In the genomic region with DNA sequence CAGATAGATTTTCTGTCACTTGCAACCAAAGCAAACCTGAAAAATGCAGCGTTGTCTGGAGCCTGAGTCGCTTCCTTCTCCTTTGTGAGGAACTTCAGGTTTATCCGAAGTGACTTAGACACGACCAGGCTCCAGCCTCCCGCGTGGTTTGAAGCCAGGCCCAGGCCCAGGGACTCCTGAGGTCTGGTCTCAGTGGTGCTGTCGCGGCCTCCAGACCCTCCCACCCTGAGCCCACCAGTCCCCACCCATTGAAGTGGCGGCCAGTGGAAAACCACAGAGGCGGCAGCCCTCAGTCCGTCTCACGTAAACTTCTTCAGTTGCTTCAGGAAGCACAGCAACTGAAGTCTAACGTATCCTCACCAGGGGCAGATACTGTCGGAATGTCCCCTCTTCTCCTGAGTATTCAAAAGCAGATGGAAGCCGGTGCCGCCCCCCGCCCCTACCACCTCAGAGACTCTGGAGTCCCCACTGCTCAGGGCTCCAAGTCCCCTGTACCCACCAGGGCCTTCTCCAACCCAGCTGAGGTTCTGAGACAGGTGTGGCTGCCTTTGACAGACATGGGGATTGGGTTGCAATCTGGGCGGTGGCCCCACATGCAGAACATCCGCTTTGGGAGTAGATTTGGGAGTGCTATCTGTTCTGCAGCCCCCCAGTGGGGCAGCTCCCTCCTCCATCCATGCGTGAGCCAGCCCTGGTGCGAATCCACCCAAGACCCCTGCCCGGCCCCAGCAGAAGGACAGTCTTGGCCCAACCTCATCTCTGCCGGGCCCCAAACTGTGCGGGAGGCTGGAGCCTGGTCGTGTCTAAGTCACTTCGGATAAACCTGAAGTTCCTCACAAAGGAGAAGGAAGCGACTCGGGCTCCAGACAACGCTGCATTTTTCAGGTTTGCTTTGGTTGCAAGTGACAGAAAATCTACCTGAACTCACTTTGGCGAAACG, we compare ENCODE assay signal across 19 cellular contexts. TPM values are rescaled to one million over a fixed set of nuclear protein-coding genes. Genes with fewer than 3 reads are reported as not detected.
DNase-seq lines count a peak whose midpoint lies in the region; ATAC-seq, FAIRE-seq and TF ChIP-seq lines count a peak whose summit lies in the region.
"Had no signal": no experiment of that assay in that cellular context is flagged by ENCODE, and none has a peak within 500 bp of the region (broad histone marks: within the 10 kb centered on the region; RNA-seq: fewer than 3 reads in every experiment).

No MANE protein-coding gene starts in this region.

- POLR2A ChIA-PET in SK-N-SH (lab: Yijun Ruan, JAX) (no interaction called here), H1 (lab: Charles Lee; ENCODE audit: partially characterized antibody) (interaction anchor here (0.9 kb wide), 2 partner anchors 32 to 119 kb away, joined by 3 read pairs; no protein-coding TSS in a partner anchor)

- H4K91ac ChIP-seq in H1 (replicated peaks; ENCODE audit: insufficient read length, low read length) = no peak overlapping the region

- H3K79me1 ChIP-seq in H1 (ENCODE audit: low read depth, low read length) = no peaks in the 10 kb centered on the region

- H3K36me3 ChIP-seq in SK-N-SH (replicated peaks in 1 of 2; ENCODE audit: control insufficient read depth in 1 of 2, insufficient read depth in 2 of 2, low read length in 1 of 2) (no peaks in the 10 kb centered on the region), Loucy (ENCODE audit: insufficient read depth, low read length) (no peaks in the 10 kb centered on the region), H1 (ENCODE audit: control insufficient read depth in 2 of 4, insufficient read depth in 4 of 4, low read length in 3 of 4) (no peaks in the 10 kb centered on the region), Karpas-422 (ENCODE audit: insufficient read depth, low read length) (no peaks in the 10 kb centered on the region)
- H3K36me3 ChIP-seq: HAP-1, MG63 had no signal

- TF ChIP-seq EP300 in SK-N-SH (IDR thresholded peaks at IDR 0.05; ENCODE audit: borderline replicate concordance in 1 of 2, low read depth in 1 of 2, low read length in 1 of 2) (no peak), H1 (IDR thresholded peaks at IDR 0.05; ENCODE audit: borderline replicate concordance in 1 of 2, low read depth in 2 of 2, low read length in 2 of 2) (no peak)

- no peak overlapping the region for H2BK20ac ChIP-seq in H1 (ENCODE audit: low read length)

- TF ChIP-seq RAD21 in SK-N-SH (IDR thresholded peaks at IDR 0.05; ENCODE audit: low read length) = no peak
- no peak for TF ChIP-seq RAD21 in H1 (IDR thresholded peaks at IDR 0.05 in 1 of 2, conservative IDR thresholded peaks at IDR 0.05 in 1 of 2; ENCODE audit: low read depth in 2 of 2, low read length in 2 of 2)

- H3K9me3 Mint-ChIP-seq in osteocyte (ENCODE audit: unreplicated experiment) = no peaks in the 10 kb centered on the region
- H3K9me3 Mint-ChIP-seq: CD8-positive, alpha-beta memory T cell had no signal

- no peak overlapping the region for H2BK15ac ChIP-seq in H1 (ENCODE audit: low read length)

- no peak overlapping the region; a peak in 1 of 4 replicates for H3K4me3 ChIP-seq in SK-N-SH (ENCODE audit: low read depth in 2 of 2, low read length in 1 of 2)
- H3K4me3 ChIP-seq in Loucy (ENCODE audit: low read length, poor library complexity, severe bottlenecking) = peak overlapping the region; percentile 6
- no peak overlapping the region for H3K4me3 ChIP-seq in H1 (ENCODE audit: extremely low read depth in 1 of 4, insufficient read depth in 2 of 4, low read depth in 3 of 4, low read length in 4 of 4)
- H3K4me3 ChIP-seq in Karpas-422 (ENCODE audit: low read length) = no peak overlapping the region
- H3K4me3 ChIP-seq: HAP-1, MG63 had no signal

- no peak overlapping the region for H3K56ac ChIP-seq in H1 (replicated peaks; ENCODE audit: insufficient read length, low read depth, low read length)

- CTCF ChIA-PET in SK-N-SH (lab: Yijun Ruan, JAX) (no interaction called here), H1 (lab: Charles Lee; ENCODE audit: partially characterized antibody) (interaction anchor here (1.1 to 3.5 kb wide), 4 partner anchors 13 to 105 kb away, joined by 3 to 17 read pairs (median 3); no protein-coding TSS in a partner anchor)

- no peak overlapping the region; the same call in 1 of the 2 replicates for H2BK5ac ChIP-seq in H1 (ENCODE audit: low read depth, low read length)

- no peak overlapping the region for H4K8ac ChIP-seq in H1 (ENCODE audit: extremely low read depth, insufficient read depth, low read length)

- H3K4ac ChIP-seq in H1 (replicated peaks; ENCODE audit: insufficient read length, low read depth, low read length) = no peak overlapping the region

- H3K9ac ChIP-seq in SK-N-SH (no peak overlapping the region), Loucy (ENCODE audit: low read depth, low read length, poor library complexity, severe bottlenecking) (peak overlapping the region; percentile 54), H1 (replicated peaks in 1 of 4; ENCODE audit: extremely low read depth in 1 of 4, low read depth in 3 of 4, low read length in 3 of 4) (no peak overlapping the region; a peak in 1 of 7 replicates), Karpas-422 (ENCODE audit: low read length) (no peak overlapping the region)
- H3K9ac ChIP-seq: KMS-11 had no signal

- no peak overlapping the region for H2BK120ac ChIP-seq in H1 (replicated peaks; ENCODE audit: low read depth, low read length)

- H3K27me3 ChIP-seq in SK-N-SH (ENCODE audit: insufficient read depth) (peaks cover 72% of the 10 kb centered on the region), Loucy (ENCODE audit: insufficient read depth, low read length, poor library complexity, severe bottlenecking) (no peaks in the 10 kb centered on the region), H1 (replicated peaks in 1 of 4; ENCODE audit: control insufficient read depth in 3 of 4, extremely low read depth in 1 of 4, insufficient read depth in 3 of 4, low read length in 3 of 4) (peaks cover 0 to 29% (median 18%) of the 10 kb centered on the region in 4 experiments; a peak in 4 of 7 replicates), Karpas-422 (ENCODE audit: low read length) (no peaks in the 10 kb centered on the region)

- H3K36me3 Mint-ChIP-seq in osteocyte (ENCODE audit: unreplicated experiment) = no peaks in the 10 kb centered on the region
- H3K36me3 Mint-ChIP-seq: CD8-positive, alpha-beta memory T cell had no signal

- H3K27ac ChIP-seq in SK-N-SH (ENCODE audit: low read depth in 2 of 2, low read length in 1 of 2) = no peak overlapping the region
- no peak overlapping the region for H3K27ac ChIP-seq in H1 (ENCODE audit: low read depth, low read length)
- no peak overlapping the region for H3K27ac ChIP-seq in Karpas-422 (ENCODE audit: low read length)
- H3K27ac ChIP-seq: 22Rv1, KMS-11 had no signal

- no peak overlapping the region for H3K27ac Mint-ChIP-seq in osteocyte (ENCODE audit: unreplicated experiment)

- no peak for TF ChIP-seq POLR2A in H1 (IDR thresholded peaks at IDR 0.05; ENCODE audit: control extremely low read depth in 1 of 2, low read depth in 2 of 2, low read length in 2 of 2)

- 40% methylated on average over 14 of the region's 31 CpGs for WGBS in SK-N-SH (ENCODE audit: low lambda C conversion rate)
- WGBS in H1 (ENCODE audit: extremely low coverage in 1 of 2, insufficient coverage in 1 of 2, insufficient read length in 1 of 2, insufficient replicate concordance in 2 of 2, low coverage in 1 of 2, low lambda C conversion rate in 2 of 2, missing lambda C conversion rate in 1 of 2), 2 experiments = 86% methylated on average over 29 of the region's 31 CpGs; no CpG with 5 or more reads in 1 of the 2 experiments

- H2AFZ ChIP-seq in SK-N-SH (ENCODE audit: low read depth) = no peak overlapping the region
- H2AFZ ChIP-seq in Loucy (ENCODE audit: low read length) = no peak overlapping the region
- no peak overlapping the region for H2AFZ ChIP-seq in H1 (ENCODE audit: low read length)
- no peak overlapping the region for H2AFZ ChIP-seq in Karpas-422 (ENCODE audit: low read length)

- peak overlapping the region; percentile 40 for H3K4me3 Mint-ChIP-seq in osteocyte (ENCODE audit: unreplicated experiment)
- H3K4me3 Mint-ChIP-seq: CD8-positive, alpha-beta memory T cell had no signal

- 0 out of 2 replicates have a peak overlapping the region, but pooled peaks have one; percentile 9 for H2BK12ac ChIP-seq in H1 (ENCODE audit: low read depth, low read length)

- H3K9me2 ChIP-seq in SK-N-SH (no peaks in the 10 kb centered on the region), Loucy (replicated peaks; ENCODE audit: low read depth, low read length) (no peaks in the 10 kb centered on the region), Karpas-422 (replicated peaks; ENCODE audit: insufficient read depth, low read length) (no peaks in the 10 kb centered on the region)

- no peak overlapping the region for H4K5ac ChIP-seq in H1 (ENCODE audit: insufficient read length, low read depth, low read length)

- H4K20me1 ChIP-seq in SK-N-SH (ENCODE audit: insufficient read depth) (no peaks in the 10 kb centered on the region), Loucy (ENCODE audit: insufficient read depth, low read length, poor library complexity, severe bottlenecking) (no peaks in the 10 kb centered on the region), H1 (replicated peaks in 1 of 2; ENCODE audit: control insufficient read depth in 1 of 2, insufficient read depth in 2 of 2, low read length in 2 of 2) (no peaks in the 10 kb centered on the region), Karpas-422 (ENCODE audit: insufficient read depth, low read depth, low read length) (no peaks in the 10 kb centered on the region)

- H3K79me2 ChIP-seq in SK-N-SH (ENCODE audit: insufficient read depth) (no peaks in the 10 kb centered on the region), Loucy (ENCODE audit: insufficient read depth, low read length) (peaks cover 36% of the 10 kb centered on the region; the same call in 1 of the 2 replicates), H1 (ENCODE audit: control insufficient read depth in 1 of 2, insufficient read depth in 2 of 2, low read length in 2 of 2) (no peaks in the 10 kb centered on the region), Karpas-422 (ENCODE audit: low read length) (no peaks in the 10 kb centered on the region)

- DNase-seq in SK-N-SH (no peak), H1 (ENCODE audit: low read depth in 1 of 2, low spot score in 2 of 2) (no peak), osteocyte (ENCODE audit: extremely low spot score, unreplicated experiment) (no peak), GF-D8 (lab: John Stamatoyannopoulos, UW) (no peak), Karpas-422 (no peak)
- no peak for DNase-seq in activated T-cell treated with anti-CD3 and anti-CD28 coated beads, Interleukin-2, amount 50 U/mL, for 48 hours
- DNase-seq: DMS79, NCI-H1092 treated with DMSO at 0.1 percent for 48 hours, NCI-H526 treated with DMSO at 0.1 percent for 48 hours had no signal

- TF ChIP-seq CTCF in SK-N-SH (IDR thresholded peaks at IDR 0.05) (no peak), Loucy (conservative IDR thresholded peaks at IDR 0.05; ENCODE audit: low read length) (no peak), H1 (IDR thresholded peaks at IDR 0.05; ENCODE audit: control extremely low read depth in 1 of 3, insufficient read depth in 1 of 3, low read depth in 1 of 3, low read length in 3 of 3) (no peak), osteocyte (IDR thresholded peaks at IDR 0.05) (no peak)

- FAIRE-seq in H1 (lab: Jason Lieb, UNC) = no peak
- FAIRE-seq: D721Med had no signal

- no peaks in the 10 kb centered on the region for H3K23me2 ChIP-seq in H1 (ENCODE audit: low read depth, low read length)

- H3K4me2 ChIP-seq in SK-N-SH (0 out of 2 replicates have a peak overlapping the region, but pooled peaks have one; percentile 57), Loucy (ENCODE audit: low read depth, low read length, poor library complexity, severe bottlenecking) (peak overlapping the region; percentile 40), H1 (ENCODE audit: insufficient read depth in 1 of 2, low read depth in 2 of 2, low read length in 2 of 2) (no peak overlapping the region), Karpas-422 (ENCODE audit: low read depth, low read length, poor library complexity, severe bottlenecking) (no peak overlapping the region)
- H3K4me2 ChIP-seq: KMS-11 had no signal

- no peaks in the 10 kb centered on the region for H3K9me3 ChIP-seq in SK-N-SH
- H3K9me3 ChIP-seq in Loucy (ENCODE audit: insufficient read depth, low read depth, low read length) = no peaks in the 10 kb centered on the region; the same call in 1 of the 2 replicates
- peaks cover 0 to 28% of the 10 kb centered on the region in 2 experiments; a peak in 2 of 4 replicates for H3K9me3 ChIP-seq in H1 (ENCODE audit: insufficient read depth in 2 of 2, low read depth in 1 of 2, low read length in 1 of 2)
- peaks cover 11% of the 10 kb centered on the region; the same call in 1 of the 2 replicates for H3K9me3 ChIP-seq in Karpas-422 (ENCODE audit: low read length)
- H3K9me3 ChIP-seq: HAP-1 had no signal

- H3K14ac ChIP-seq in H1 (ENCODE audit: insufficient read length) = no peak overlapping the region

- no peaks in the 10 kb centered on the region for H3K4me1 ChIP-seq in SK-N-SH (ENCODE audit: control insufficient read depth in 1 of 2, insufficient read depth in 2 of 2, low read depth in 1 of 2, low read length in 1 of 2)
- peaks cover 13% of the 10 kb centered on the region for H3K4me1 ChIP-seq in Loucy (ENCODE audit: insufficient read depth, low read length, poor library complexity, severe bottlenecking)
- H3K4me1 ChIP-seq in H1 (replicated peaks in 1 of 4; ENCODE audit: control insufficient read depth in 3 of 4, insufficient read depth in 4 of 4, low read length in 3 of 4) = peaks cover 0 to 13% (median 7%) of the 10 kb centered on the region in 4 experiments; a peak in 4 of 7 replicates
- no peaks in the 10 kb centered on the region for H3K4me1 ChIP-seq in Karpas-422 (ENCODE audit: low read length)
- H3K4me1 ChIP-seq: HAP-1 had no signal

- H3K4me1 Mint-ChIP-seq in osteocyte (ENCODE audit: unreplicated experiment) = peaks cover 10% of the 10 kb centered on the region
- H3K4me1 Mint-ChIP-seq: CD8-positive, alpha-beta memory T cell had no signal

- H3F3A ChIP-seq in SK-N-SH (replicated peaks; ENCODE audit: insufficient read depth) = no peaks in the 10 kb centered on the region
- H3F3A ChIP-seq in Loucy (ENCODE audit: low read depth) = no peaks in the 10 kb centered on the region

- no peak overlapping the region for H3K23ac ChIP-seq in H1 (ENCODE audit: insufficient read length)

- no peak overlapping the region for H2AK5ac ChIP-seq in H1 (ENCODE audit: low read depth, low read length)

- H3K27me3 Mint-ChIP-seq in osteocyte (ENCODE audit: unreplicated experiment) = no peaks in the 10 kb centered on the region

- ATAC-seq in SK-N-SH treated with all-trans-retinoic acid at 6 μM for 48 hours = no peak

- no peak overlapping the region; the same call in 1 of the 2 replicates for H3K18ac ChIP-seq in H1 (ENCODE audit: extremely low read depth, low read length)

RNA-seq across cellular contexts. Expression of gene GALNT9, which starts 26.6 kb away (rescaled TPM):
- polyA plus RNA-seq in SK-N-SH (2012; rRNA removed) = not detected in 2 replicates
- 0.01 TPM in 1 of 2 replicates, not detected in the other for polyA plus RNA-seq in SK-N-SH (2012; cell fraction: cytosol; rRNA removed)
- polyA plus RNA-seq in SK-N-SH (2012; cell fraction: nucleus; rRNA removed) = 0.22 TPM in 1 of 2 replicates, not detected in the other
- total RNA-seq in H1 (2021; fragmentation: NEBNext Ultra II Directional; extraction: Animal tissue kit (Norgen Biotek cat#: 25700)) = 2.0 and 3.3 TPM in 2 replicates
- 3.6 and 5.3 TPM in 2 replicates for polyA plus RNA-seq in H1 (2011; rRNA removed)
- polyA plus RNA-seq in H1 (2011; cell fraction: cytosol; rRNA removed) = 6.1 TPM
- polyA plus RNA-seq in H1 (2011; cell fraction: nucleus; rRNA removed) = 9.4 TPM
- 2.3 to 3.6 TPM (median 3.1 TPM) in 4 replicates for polyA plus RNA-seq in H1 (2012, experiment 1 of 2)
- 2.3 TPM for polyA plus RNA-seq in H1 (2012, experiment 2 of 2)
- polyA plus RNA-seq in H1 (2013, experiment 1 of 2) = 0.73 TPM
- polyA plus RNA-seq in H1 (2013, experiment 2 of 2) = 0.92 TPM
- 2.3 and 4.0 TPM in 2 replicates for polyA minus RNA-seq in H1 (2011; rRNA and poly(A)+ RNA removed)
- polyA minus RNA-seq in H1 (2011; cell fraction: cytosol; rRNA and poly(A)+ RNA removed) = 4.0 TPM
- 4.2 TPM for polyA minus RNA-seq in H1 (2011; cell fraction: nucleus; rRNA and poly(A)+ RNA removed)
- not detected in 2 replicates for total RNA-seq in osteocyte
- not detected in 2 replicates for total RNA-seq in Karpas-422 (2014; rRNA removed; shearing (Covaris generic); ENCODE audit: low replicate concordance)
- total RNA-seq: RPMI7951 had no signal
- polyA plus RNA-seq: BJ; CD8-positive, alpha-beta memory T cell had no signal

Comparison
In these comparisons a context has a peak if more than half of its experiments do, and no peak if none do; other contexts are left out.
1. H3K4me2 ChIP-seq: peak in SK-N-SH (single experiment) and Loucy (single experiment); none in H1 (0 of 2) and Karpas-422 (single experiment).